Comparison of ENCODE assay signal across 1 cellular context in genomic region chr12:51866324-51866723, GRCh38.
TF ChIP-seq lines count a peak whose summit lies in the region.

No MANE protein-coding gene starts in this region.

TF ChIP-seq in GM23338, 12 proteins besides CTCF, POLR2A, EP300 and RAD21 (continued from another document):
- TF ChIP-seq ZNF462 (CRISPR knock-in tag; IDR thresholded peaks at IDR 0.05) = no peak
- TF ChIP-seq STAT1 (IDR thresholded peaks at IDR 0.05; ENCODE audit: unreplicated experiment) = no peak
- no peak for TF ChIP-seq ZNF114 (CRISPR knock-in tag; IDR thresholded peaks at IDR 0.05)
- TF ChIP-seq POLR2AphosphoS5 (IDR thresholded peaks at IDR 0.05; ENCODE audit: low read depth) = no peak
- TF ChIP-seq EZH2phosphoT487 (IDR thresholded peaks at IDR 0.05; ENCODE audit: unreplicated experiment) = no peak
- TF ChIP-seq JUNB (IDR thresholded peaks at IDR 0.05; ENCODE audit: unreplicated experiment) = no peak
- TF ChIP-seq REST (IDR thresholded peaks at IDR 0.05; ENCODE audit: unreplicated experiment) = no peak
- no peak for TF ChIP-seq EZH2 (IDR thresholded peaks at IDR 0.05; ENCODE audit: low read depth, unreplicated experiment)
- no peak for TF ChIP-seq CREB1 (CRISPR knock-in tag; IDR thresholded peaks at IDR 0.05; ENCODE audit: low read depth)
- no peak for TF ChIP-seq NANOG (IDR thresholded peaks at IDR 0.05; ENCODE audit: borderline replicate concordance)
- no peak for TF ChIP-seq ETS1 (IDR thresholded peaks at IDR 0.05)
TF ChIP-seq in GM23338: peak in this region for 0.
